ENCODE assay signal across 10 cellular contexts in the genomic region with DNA sequence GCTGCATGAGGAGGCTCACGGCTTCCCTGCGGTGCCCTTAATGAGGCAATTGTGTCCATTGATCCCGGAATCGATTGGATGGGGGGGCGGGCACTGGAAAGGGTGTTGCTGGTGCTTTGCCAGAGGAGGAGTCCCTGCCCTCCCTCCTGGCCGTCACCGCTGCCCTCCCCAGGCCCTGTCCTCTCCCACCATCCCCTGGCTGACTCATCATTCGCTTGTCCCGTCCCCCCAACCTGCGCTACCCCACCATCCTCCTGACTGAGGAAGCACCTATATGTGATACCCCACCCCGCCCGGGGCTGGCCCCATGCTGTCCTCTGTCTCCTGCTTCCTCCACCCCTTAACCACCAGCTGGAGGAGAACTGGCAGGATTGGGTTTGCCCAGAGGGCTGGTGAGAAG. TPM values are rescaled to one million over a fixed set of nuclear protein-coding genes. Genes with fewer than 3 reads are reported as not detected.
"Had no signal": no experiment of that assay in that cellular context is flagged by ENCODE, and none has a peak within 500 bp of the region (broad histone marks: within the 10 kb centered on the region; RNA-seq: fewer than 3 reads in every experiment).

No MANE protein-coding gene starts in this region.

- FAIRE-seq: HepG2 had no signal

- H3K27ac ChIP-seq: HL-60 had no signal

- H3K9me3 ChIP-seq: HAP-1 had no signal

- H3K4me2 ChIP-seq: GM23338 had no signal

- ATAC-seq: HCT116, HepG2 had no signal

- DNase-seq: H7, HFFc6 had no signal

- H3K36me3 ChIP-seq: HAP-1 had no signal

- H3K4me1 ChIP-seq: HAP-1 had no signal

- H3K4me3 ChIP-seq: GM23338, HAP-1 had no signal

- H2AFZ ChIP-seq: GM23338 had no signal

RNA-seq across cellular contexts. Expression of gene CACNA1G, which starts 20.8 kb away (rescaled TPM):
- polyA plus RNA-seq: HepG2, IgD-negative memory B cell had no signal

RNA-seq across cellular contexts. Expression of gene EPN3, which starts 48.8 kb away (rescaled TPM):
- total RNA-seq: H4, HT1080 had no signal
- polyA plus RNA-seq: IgD-negative memory B cell had no signal

RNA-seq across cellular contexts. Expression of gene ABCC3, which starts 53.4 kb away (rescaled TPM):
- total RNA-seq: GM23338 had no signal
- polyA plus RNA-seq: GM23338 had no signal
